9 cellular contexts compared by ENCODE assay signal in the genomic region with DNA sequence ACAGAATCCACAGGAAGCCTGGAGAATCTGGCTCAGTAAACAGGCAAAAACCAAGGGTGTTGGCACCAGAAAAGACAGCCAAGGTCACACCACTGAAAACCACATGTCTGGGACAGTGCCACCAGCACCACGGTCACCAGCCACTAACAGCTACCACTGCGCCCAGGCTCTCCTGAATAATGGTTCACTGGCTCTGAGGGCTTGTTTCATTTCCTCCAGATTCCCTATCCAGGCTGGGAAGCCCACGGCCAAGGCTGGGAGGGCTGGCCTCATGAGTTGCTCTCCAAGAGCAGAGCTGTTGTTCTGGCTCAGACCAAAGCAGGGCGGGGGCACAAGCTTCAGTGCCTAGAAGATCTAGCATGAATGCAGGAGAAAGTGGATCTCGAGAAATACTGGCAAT. TPM values are rescaled to one million over a fixed set of nuclear protein-coding genes. Genes with fewer than 3 reads are reported as not detected.
DNase-seq lines count a peak whose midpoint lies in the region; ATAC-seq, FAIRE-seq and TF ChIP-seq lines count a peak whose summit lies in the region.
"Had no signal": no experiment of that assay in that cellular context is flagged by ENCODE, and none has a peak within 500 bp of the region (broad histone marks: within the 10 kb centered on the region; RNA-seq: fewer than 3 reads in every experiment).

No MANE protein-coding gene starts in this region.

- TF ChIP-seq POLR2A in endothelial cell of umbilical vein (IDR thresholded peaks at IDR 0.05; ENCODE audit: low read depth, low read length) = no peak

- H3K27ac ChIP-seq in endothelial cell of umbilical vein (ENCODE audit: insufficient read depth, low read depth, low read length) = no peak overlapping the region

- dilution Hi-C loops in endothelial cell of umbilical vein (cut with MboI; ENCODE audit: extremely low pct_ligation_motif_present, low sequenced_read_pairs) = no loop called here

- ATAC-seq in HG02970 (IDR thresholded peaks at IDR 0.05; ENCODE audit: low FRiP score, unreplicated experiment) = no peak

- H3K4me1 ChIP-seq in endothelial cell of umbilical vein (ENCODE audit: control insufficient read depth, extremely low read depth, insufficient read depth, low read length) = peaks cover 24% of the 10 kb centered on the region

- H3K79me2 ChIP-seq in endothelial cell of umbilical vein (ENCODE audit: control insufficient read depth, insufficient read depth, low read length) = no peaks in the 10 kb centered on the region

- no peaks in the 10 kb centered on the region for H3K36me3 ChIP-seq in endothelial cell of umbilical vein (ENCODE audit: control insufficient read depth in 2 of 2, extremely low read depth in 1 of 2, insufficient read depth in 2 of 2, low read length in 2 of 2)

- H3K4me2 ChIP-seq in endothelial cell of umbilical vein (ENCODE audit: insufficient read depth, low read length) = no peak overlapping the region

- H3K9me3 Mint-ChIP-seq in osteocyte (ENCODE audit: unreplicated experiment) = no peaks in the 10 kb centered on the region
- H3K9me3 Mint-ChIP-seq: activated naive CD8-positive, alpha-beta T cell treated with anti-CD3 and anti-CD28 coated beads, Interleukin-2, amount 10 ng/mL, durations not matched to agents 7 days and 5 days had no signal

- H3K9me3 ChIP-seq in endothelial cell of umbilical vein (replicated peaks; ENCODE audit: control insufficient read depth, insufficient read depth, low read length) = no peaks in the 10 kb centered on the region

- POLR2A ChIA-PET in endothelial cell of umbilical vein (lab: Charles Lee) = no interaction called here

- peaks cover 58% of the 10 kb centered on the region for H3K4me1 Mint-ChIP-seq in osteocyte (ENCODE audit: unreplicated experiment)

- peak overlapping the region; percentile 84 for H2AFZ ChIP-seq in endothelial cell of umbilical vein (ENCODE audit: low read depth, low read length)

- no peaks in the 10 kb centered on the region for H3K27me3 ChIP-seq in endothelial cell of umbilical vein (ENCODE audit: control insufficient read depth in 2 of 2, insufficient read depth in 2 of 2, low read length in 2 of 2)

- H4K20me1 ChIP-seq in endothelial cell of umbilical vein (replicated peaks; ENCODE audit: control insufficient read depth, extremely low read depth, insufficient read depth, low read length) = no peaks in the 10 kb centered on the region

- no peaks in the 10 kb centered on the region for H3K9me1 ChIP-seq in endothelial cell of umbilical vein (replicated peaks; ENCODE audit: control insufficient read depth, extremely low read depth, insufficient read depth, low read length)

- no peaks in the 10 kb centered on the region for H3K27me3 Mint-ChIP-seq in osteocyte (ENCODE audit: unreplicated experiment)

- CTCF ChIA-PET in endothelial cell of umbilical vein (lab: Charles Lee) = interaction anchor here (1.4 to 1.7 kb wide), 4 partner anchors 27 to 118 kb away, joined by 3 to 6 read pairs (median 4); no protein-coding TSS in a partner anchor

- no peak for FAIRE-seq in endothelial cell of umbilical vein (lab: Jason Lieb, UNC)

- no peaks in the 10 kb centered on the region for H3K36me3 Mint-ChIP-seq in osteocyte (ENCODE audit: unreplicated experiment)
- H3K36me3 Mint-ChIP-seq: activated naive CD8-positive, alpha-beta T cell treated with anti-CD3 and anti-CD28 coated beads, Interleukin-2, amount 10 ng/mL, durations not matched to agents 7 days and 5 days had no signal

- H3K27ac Mint-ChIP-seq in osteocyte (ENCODE audit: unreplicated experiment) = peak overlapping the region; percentile 59
- H3K27ac Mint-ChIP-seq: activated naive CD8-positive, alpha-beta T cell treated with anti-CD3 and anti-CD28 coated beads, Interleukin-2, amount 10 ng/mL, durations not matched to agents 7 days and 5 days had no signal

- intact Hi-C loops in endothelial cell of umbilical vein (cut with micrococcal nuclease) = loop anchor here (10.0 kb wide), 1 partner anchor 280 kb away; a partner anchor contains a TSS

- H3K9ac ChIP-seq in endothelial cell of umbilical vein (replicated peaks; ENCODE audit: extremely low read depth, insufficient read depth, low read length) = no peak overlapping the region

- H3K4me3 Mint-ChIP-seq in osteocyte (ENCODE audit: unreplicated experiment) = no peak overlapping the region
- H3K4me3 Mint-ChIP-seq: activated naive CD8-positive, alpha-beta T cell treated with anti-CD3 and anti-CD28 coated beads, Interleukin-2, amount 10 ng/mL, durations not matched to agents 7 days and 5 days had no signal

- no peak overlapping the region for H3K4me3 ChIP-seq in endothelial cell of umbilical vein (replicated peaks in 1 of 3; ENCODE audit: insufficient read depth in 1 of 3, low read depth in 1 of 3, low read length in 3 of 3)

- no peak for TF ChIP-seq CTCF in endothelial cell of umbilical vein (IDR thresholded peaks at IDR 0.05; ENCODE audit: extremely low read depth in 1 of 2, insufficient read depth in 1 of 2, low read depth in 1 of 2, low read length in 2 of 2)
- no peak for TF ChIP-seq CTCF in osteocyte (IDR thresholded peaks at IDR 0.05)

- DNase-seq in DMS153 treated with DMSO at 0.1 percent for 48 hours (lab: John Stamatoyannopoulos, UW; ENCODE audit: unreplicated experiment) (peak; percentile 7), NCI-H446 treated with DMSO at 0.1 percent for 48 hours (lab: John Stamatoyannopoulos, UW) (peak; percentile 88), endothelial cell of umbilical vein (ENCODE audit: low read depth, low spot score) (peak; percentile 21), osteocyte (ENCODE audit: extremely low spot score, unreplicated experiment) (no peak), UCSD-AML1 (lab: John Stamatoyannopoulos, UW; ENCODE audit: unreplicated experiment) (no peak), midbrain (lab: John Stamatoyannopoulos, UW) (no peak)
- DNase-seq in NK-92 treated with Interleukin-12 subunit alpha and Interleukin-12 subunit beta, amount 100 ng/mL, for 24 hours (lab: John Stamatoyannopoulos, UW) = no peak
- DNase-seq: activated naive CD8-positive, alpha-beta T cell treated with anti-CD3 and anti-CD28 coated beads, Interleukin-2, amount 10 ng/mL, durations not matched to agents 7 days and 5 days had no signal

- BruUV-seq in endothelial cell of umbilical vein (replicated peaks; lab: Mats Ljungman, UMichigan) = no TSS peak

TF ChIP-seq in endothelial cell of umbilical vein, 7 proteins besides CTCF, POLR2A, EP300 and RAD21:
- TF ChIP-seq EZH2 (IDR thresholded peaks at IDR 0.05; ENCODE audit: borderline replicate concordance, low read depth, low read length, severe bottlenecking) (no peak), MYC (IDR thresholded peaks at IDR 0.05; ENCODE audit: low read depth, low read length) (no peak), GATA2 (IDR thresholded peaks at IDR 0.05; ENCODE audit: insufficient read depth, insufficient read length, low read depth, low read length) (no peak), FOS (IDR thresholded peaks at IDR 0.05; ENCODE audit: borderline replicate concordance, insufficient read depth, low read length) (no peak), POLR2AphosphoS5 (IDR thresholded peaks at IDR 0.05; ENCODE audit: insufficient read depth, low read depth, low read length) (no peak), JUN (IDR thresholded peaks at IDR 0.05; ENCODE audit: borderline replicate concordance, insufficient read depth, insufficient read length, low read depth) (no peak)
TF ChIP-seq in endothelial cell of umbilical vein: peak in this region for 0.

RNA-seq across cellular contexts. Expression of a gene that starts 54.5 kb away (rescaled TPM):
- total RNA-seq in endothelial cell of umbilical vein (60.7 and 71.6 TPM in 2 replicates), osteocyte (51.1 and 52.9 TPM in 2 replicates)
- polyA plus RNA-seq in endothelial cell of umbilical vein = 30.6 and 39.6 TPM in 2 replicates
- 50.0 and 51.8 TPM in 2 replicates for polyA plus RNA-seq in endothelial cell of umbilical vein (2011; cell fraction: cytosol; rRNA removed)
- polyA plus RNA-seq in endothelial cell of umbilical vein (2011; cell fraction: nucleus; rRNA removed) = 30.1 and 35.3 TPM in 2 replicates
- 65.1 and 90.3 TPM in 2 replicates for polyA plus RNA-seq in endothelial cell of umbilical vein (2012)
- 88.1 and 118 TPM in 2 replicates for polyA minus RNA-seq in endothelial cell of umbilical vein
- polyA minus RNA-seq in endothelial cell of umbilical vein (2011; cell fraction: cytosol; rRNA and poly(A)+ RNA removed) = 12.9 TPM
- 25.9 and 39.5 TPM in 2 replicates for polyA minus RNA-seq in endothelial cell of umbilical vein (2011; cell fraction: nucleus; rRNA and poly(A)+ RNA removed)

Comparison
In these comparisons a context has a peak if more than half of its experiments do, and no peak if none do; other contexts are left out.
1. DNase-seq: peak in DMS153 treated with DMSO at 0.1 percent for 48 hours (single experiment), NCI-H446 treated with DMSO at 0.1 percent for 48 hours (single experiment) and endothelial cell of umbilical vein (single experiment); none in osteocyte (single experiment), NK-92 treated with Interleukin-12 subunit alpha and Interleukin-12 subunit beta, amount 100 ng/mL, for 24 hours (single experiment), UCSD-AML1 (single experiment) and midbrain (single experiment).